In genomic region chr2:228974169-228974568, GRCh38 we compare ENCODE assay signal across 33 cellular contexts.
"Had no signal": no experiment of that assay in that cellular context is flagged by ENCODE, and none has a peak within 500 bp of the region (broad histone marks: within the 10 kb centered on the region; RNA-seq: fewer than 3 reads in every experiment).

No MANE protein-coding gene starts in this region.

- DNase-seq: Karpas-422, Kasumi-1, MG63, MM.1S, MV-4-11, NCI-H1048, NCI-H1092, NCI-H1092 treated with DMSO at 0.1 percent for 48 hours, NCI-H1105, NCI-H1105 treated with DMSO at 0.1 percent for 48 hours, NCI-H1417, NCI-H1417 treated with DMSO at 0.1 percent for 48 hours, NCI-H1436, NCI-H1436 treated with DMSO at 0.1 percent for 48 hours, NCI-H146, NCI-H1694, NCI-H1694 treated with DMSO at 0.1 percent for 48 hours, NCI-H187, NCI-H187 treated with DMSO at 0.1 percent for 48 hours, NCI-H1930, NCI-H2029, NCI-H2029 treated with DMSO at 0.1 percent for 48 hours, NCI-H2081, NCI-H2081 treated with DMSO at 0.1 percent for 48 hours, NCI-H2107, NCI-H2171, NCI-H2171 treated with DMSO at 0.1 percent for 48 hours, NCI-H2227 treated with DMSO at 0.1 percent for 48 hours, NCI-H345, NCI-H446, NCI-H446 treated with DMSO at 0.1 percent for 48 hours, NCI-H510A, NCI-H510A treated with DMSO at 0.1 percent for 48 hours had no signal
